In the genomic region with DNA sequence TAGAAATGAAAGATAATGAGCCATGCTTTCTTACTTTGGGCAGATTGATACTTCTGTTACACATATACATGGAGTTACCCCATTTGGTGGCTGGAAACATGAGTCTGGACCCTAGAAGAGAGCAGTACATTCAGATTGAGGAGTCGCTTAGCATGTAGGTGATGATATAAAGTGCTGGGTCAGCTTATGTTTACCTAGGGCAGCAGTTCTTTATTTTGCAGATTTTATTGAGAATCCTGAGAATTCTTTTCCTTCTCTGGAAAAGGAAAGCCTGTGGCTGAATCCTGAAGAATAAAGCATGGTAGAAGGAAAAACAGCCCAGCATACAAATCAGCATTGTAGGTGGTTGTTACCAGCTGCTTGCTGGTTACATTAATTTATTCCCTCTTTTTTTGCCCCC, we compare ENCODE assay signal across 23 cellular contexts.
"Had no signal": no experiment of that assay in that cellular context is flagged by ENCODE, and none has a peak within 500 bp of the region (broad histone marks: within the 10 kb centered on the region; RNA-seq: fewer than 3 reads in every experiment).

No MANE protein-coding gene starts in this region.

- H3K27ac ChIP-seq: KMS-11, SJSA1 had no signal

- H3K9me3 Mint-ChIP-seq: central memory CD8-positive, alpha-beta T cell had no signal

- H3K4me3 ChIP-seq: SJSA1 had no signal

- ATAC-seq: activated CD8-positive, alpha-beta memory T cell treated with anti-CD3 and anti-CD28 coated beads, Interleukin-2, amount 10 ng/mL, durations not matched to agents 7 days and 5 days; activated T-cell treated with anti-CD3 and anti-CD28 coated beads, Interleukin-2, amount 50 U/mL, for 4 hours had no signal

- H3K9ac ChIP-seq: KMS-11 had no signal

- DNase-seq: activated B cell treated with CpG ODN at 0.5 μM for 24 hours; activated CD4-positive, alpha-beta T cell treated with anti-CD3 and anti-CD28 coated beads for 1 hour; activated CD4-positive, alpha-beta T cell treated with anti-CD3 and anti-CD28 coated beads, Interleukin-2, amount 10 ng/mL, durations not matched to agents 24 days and 14 days; activated CD4-positive, alpha-beta T cell treated with anti-CD3 and anti-CD28 coated beads, Interleukin-2, amount 50 U/mL, for 48 hours; activated CD8-positive, alpha-beta memory T cell treated with anti-CD3 and anti-CD28 coated beads, Interleukin-2, amount 10 ng/mL, durations not matched to agents 7 days and 5 days; activated effector memory CD4-positive, alpha-beta T cell treated with anti-CD3 and anti-CD28 coated beads, Interleukin-2, amount 50 U/mL, for 16 hours; activated naive CD4-positive, alpha-beta T cell treated with Interleukin-2 at 50 U/mL for 16 hours; activated T-cell treated with anti-CD3 and anti-CD28 coated beads, Interleukin-2, amount 50 U/mL, for 4 hours; amygdala; NCI-H1092 treated with DMSO at 0.1 percent for 48 hours; NCI-H1417 treated with DMSO at 0.1 percent for 48 hours; NCI-H1694; NCI-H2029 treated with DMSO at 0.1 percent for 48 hours; NCI-H510A treated with DMSO at 0.1 percent for 48 hours; NCI-H69; NK-92 treated with Interleukin-12 subunit alpha and Interleukin-12 subunit beta, amount 100 ng/mL, for 24 hours; SHP77 had no signal

- H3K27me3 Mint-ChIP-seq: activated B cell treated with CpG ODN at 0.5 μM for 24 hours; activated CD4-positive, alpha-beta T cell treated with anti-CD3 and anti-CD28 coated beads, Interleukin-2, amount 10 ng/mL, durations not matched to agents 24 days and 14 days; activated CD8-positive, alpha-beta memory T cell treated with anti-CD3 and anti-CD28 coated beads, Interleukin-2, amount 10 ng/mL, durations not matched to agents 7 days and 5 days; activated naive CD8-positive, alpha-beta T cell; brain; central memory CD8-positive, alpha-beta T cell had no signal

- H3K4me2 ChIP-seq: KMS-11 had no signal

- H3K9me3 ChIP-seq: SJSA1 had no signal

- H3K4me1 Mint-ChIP-seq: activated B cell treated with CpG ODN at 0.5 μM for 24 hours; activated CD4-positive, alpha-beta T cell treated with anti-CD3 and anti-CD28 coated beads, Interleukin-2, amount 10 ng/mL, durations not matched to agents 24 days and 14 days; activated CD8-positive, alpha-beta memory T cell treated with anti-CD3 and anti-CD28 coated beads, Interleukin-2, amount 10 ng/mL, durations not matched to agents 7 days and 5 days; brain had no signal

- H3K4me3 Mint-ChIP-seq: activated B cell treated with CpG ODN at 0.5 μM for 24 hours; activated CD4-positive, alpha-beta T cell treated with anti-CD3 and anti-CD28 coated beads, Interleukin-2, amount 10 ng/mL, durations not matched to agents 24 days and 14 days; activated CD8-positive, alpha-beta memory T cell treated with anti-CD3 and anti-CD28 coated beads, Interleukin-2, amount 10 ng/mL, durations not matched to agents 7 days and 5 days; activated naive CD8-positive, alpha-beta T cell; activated T-cell treated with anti-CD3 and anti-CD28 coated beads, Interleukin-2, amount 50 U/mL, for 4 hours; brain; central memory CD8-positive, alpha-beta T cell; T-helper 1 cell treated with Interleukin-12 subunit alpha and Interleukin-12 subunit beta and Interleukin-4 antibody, amounts not matched to agents 30 μg/mL and 1 μg/mL, for 36 hours had no signal

- H3K27ac Mint-ChIP-seq: activated B cell treated with CpG ODN at 0.5 μM for 24 hours; activated CD4-positive, alpha-beta T cell treated with anti-CD3 and anti-CD28 coated beads, Interleukin-2, amount 10 ng/mL, durations not matched to agents 24 days and 14 days; activated CD8-positive, alpha-beta memory T cell treated with anti-CD3 and anti-CD28 coated beads, Interleukin-2, amount 10 ng/mL, durations not matched to agents 7 days and 5 days; activated naive CD8-positive, alpha-beta T cell; brain; T-helper 1 cell treated with Interleukin-12 subunit alpha and Interleukin-12 subunit beta and Interleukin-4 antibody, amounts not matched to agents 30 μg/mL and 1 μg/mL, for 36 hours had no signal

- H3K4me1 ChIP-seq: SJSA1 had no signal

- H3K27me3 ChIP-seq: SJSA1 had no signal
